1 cellular context compared by ENCODE assay signal in genomic region chr18:58578835-58579560, GRCh38.
TF ChIP-seq lines count a peak whose summit lies in the region.

No MANE protein-coding gene starts in this region.

TF ChIP-seq in GM12878, 131 proteins besides CTCF, POLR2A, EP300 and RAD21 (continued from another document):
- TF ChIP-seq ZNF592 (IDR thresholded peaks at IDR 0.05) (no peak), SMAD1 (IDR thresholded peaks at IDR 0.05; ENCODE audit: low read depth, partially characterized antibody) (no peak), JUNB (IDR thresholded peaks at IDR 0.05) (no peak), ZNF384 (IDR thresholded peaks at IDR 0.05; ENCODE audit: borderline replicate concordance, low read depth, low read length) (no peak), ZNF622 (IDR thresholded peaks at IDR 0.05) (no peak), PAX8 (IDR thresholded peaks at IDR 0.05) (no peak), SP1 (IDR thresholded peaks at IDR 0.05; ENCODE audit: low read depth, low read length) (no peak), POLR2AphosphoS2 (IDR thresholded peaks at IDR 0.05; ENCODE audit: low read depth, low read length) (no peak), BCLAF1 (IDR thresholded peaks at IDR 0.05) (no peak), RELB (IDR thresholded peaks at IDR 0.05; ENCODE audit: low read depth) (no peak), HDGF (IDR thresholded peaks at IDR 0.05) (no peak)
